In genomic region chr4:69025999-69026387, GRCh38 we compare ENCODE assay signal across 1 cellular context.
TF ChIP-seq lines count a peak whose summit lies in the region.

No MANE protein-coding gene starts in this region.

TF ChIP-seq in HepG2, 621 proteins besides CTCF, POLR2A, EP300 and RAD21 (continued from another document):
- no peak for TF ChIP-seq AFF4 (CRISPR knock-in tag; IDR thresholded peaks at IDR 0.05)
- TF ChIP-seq ZBTB14 (CRISPR knock-in tag; IDR thresholded peaks at IDR 0.05) = no peak
- TF ChIP-seq HDAC6 (IDR thresholded peaks at IDR 0.05; ENCODE audit: low read depth, low read length) = no peak
- TF ChIP-seq ZNF644 (CRISPR knock-in tag; IDR thresholded peaks at IDR 0.05; ENCODE audit: low read depth) = 0 out of 2 replicates have a peak, but pooled peaks have one; percentile 31
- TF ChIP-seq ZNF780A (CRISPR knock-in tag; IDR thresholded peaks at IDR 0.05) = no peak
- no peak for TF ChIP-seq JARID2 (CRISPR knock-in tag; IDR thresholded peaks at IDR 0.05; ENCODE audit: insufficient replicate concordance)
- no peak for TF ChIP-seq TFDP2 (CRISPR knock-in tag; IDR thresholded peaks at IDR 0.05)
